ENCODE assay signal across 22 cellular contexts in the genomic region with DNA sequence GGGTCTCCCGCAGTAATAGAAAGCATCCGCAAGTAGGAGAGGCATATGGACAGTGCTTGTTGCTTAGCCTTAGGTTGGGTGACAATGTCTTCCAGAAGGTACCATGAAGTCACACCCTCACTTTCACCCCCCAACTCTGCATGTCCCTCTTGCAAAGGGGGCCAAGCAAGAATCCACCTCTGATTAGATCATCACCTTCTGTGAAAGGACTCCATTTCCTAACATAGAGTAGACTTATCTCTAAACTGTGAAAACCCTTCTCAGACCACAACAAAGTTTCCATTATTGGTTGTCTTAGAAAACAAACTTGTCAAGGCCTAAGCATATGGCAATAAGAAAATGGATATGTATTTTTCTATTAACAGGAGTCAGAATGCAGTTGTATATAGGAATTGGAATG.
"Had no signal": no experiment of that assay in that cellular context is flagged by ENCODE, and none has a peak within 500 bp of the region (broad histone marks: within the 10 kb centered on the region; RNA-seq: fewer than 3 reads in every experiment).

No MANE protein-coding gene starts in this region.

- H3K36me3 Mint-ChIP-seq: activated naive CD4-positive, alpha-beta T cell treated with anti-CD3 and anti-CD28 coated beads, Interleukin-2, amount 10 ng/mL, durations not matched to agents 7 days and 5 days; activated naive CD8-positive, alpha-beta T cell treated with anti-CD3 and anti-CD28 coated beads for 36 hours; T-cell had no signal

- H3K9me3 Mint-ChIP-seq: activated CD8-positive, alpha-beta T cell treated with anti-CD3 and anti-CD28 coated beads for 36 hours; activated naive CD4-positive, alpha-beta T cell treated with anti-CD3 and anti-CD28 coated beads, Interleukin-2, amount 10 ng/mL, durations not matched to agents 7 days and 5 days; activated naive CD8-positive, alpha-beta T cell treated with anti-CD3 and anti-CD28 coated beads for 36 hours; activated T-cell treated with anti-CD3 and anti-CD28 coated beads, Interleukin-2, amount 50 U/mL, for 72 hours; activated T-helper 2 cell treated with anti-CD3 and anti-CD28 coated beads, Interferon-gamma antibody, Interleukin-2, Interleukin-4, amounts not matched to agents 10 μg/mL and 5 μg/mL and 100 μg/mL, durations not matched to agents 14 hours and 24 hours and 36 hours; central memory CD8-positive, alpha-beta T cell; T-cell had no signal

- H3K27ac Mint-ChIP-seq: activated CD4-positive, alpha-beta T cell treated with anti-CD3 and anti-CD28 coated beads for 36 hours; activated CD8-positive, alpha-beta T cell treated with anti-CD3 and anti-CD28 coated beads for 36 hours; activated naive CD4-positive, alpha-beta T cell treated with anti-CD3 and anti-CD28 coated beads, Interleukin-2, amount 10 ng/mL, durations not matched to agents 7 days and 5 days; activated naive CD8-positive, alpha-beta T cell treated with anti-CD3 and anti-CD28 coated beads for 36 hours; activated T-cell treated with anti-CD3 and anti-CD28 coated beads, Interleukin-2, amount 50 U/mL, for 72 hours; activated T-helper 2 cell treated with anti-CD3 and anti-CD28 coated beads, Interferon-gamma antibody, Interleukin-2, Interleukin-4, amounts not matched to agents 10 μg/mL and 5 μg/mL and 100 μg/mL, durations not matched to agents 14 hours and 24 hours and 36 hours; T-cell had no signal

- H3K4me1 Mint-ChIP-seq: activated CD4-positive, alpha-beta T cell treated with anti-CD3 and anti-CD28 coated beads for 36 hours; activated naive CD4-positive, alpha-beta T cell treated with anti-CD3 and anti-CD28 coated beads, Interleukin-2, amount 10 ng/mL, durations not matched to agents 7 days and 5 days; central memory CD8-positive, alpha-beta T cell; T-cell had no signal

- H3K27ac ChIP-seq: WERI-Rb-1 had no signal

- H3K4me3 Mint-ChIP-seq: activated CD4-positive, alpha-beta T cell treated with anti-CD3 and anti-CD28 coated beads for 36 hours; activated CD8-positive, alpha-beta T cell treated with anti-CD3 and anti-CD28 coated beads for 36 hours; activated naive CD4-positive, alpha-beta T cell treated with anti-CD3 and anti-CD28 coated beads, Interleukin-2, amount 10 ng/mL, durations not matched to agents 7 days and 5 days; activated naive CD8-positive, alpha-beta T cell treated with anti-CD3 and anti-CD28 coated beads for 36 hours; activated T-cell treated with anti-CD3 and anti-CD28 coated beads, Interleukin-2, amount 50 U/mL, for 72 hours; central memory CD8-positive, alpha-beta T cell; T-cell had no signal

- H3K36me3 ChIP-seq: WERI-Rb-1 had no signal

- H3K4me3 ChIP-seq: K562 had no signal

- DNase-seq: activated CD4-positive, alpha-beta T cell treated with anti-CD3 and anti-CD28 coated beads for 36 hours; activated CD8-positive, alpha-beta memory T cell treated with anti-CD3 and anti-CD28 coated beads, Interleukin-2, amount 50 U/mL, for 4 hours; activated CD8-positive, alpha-beta T cell treated with anti-CD3 and anti-CD28 coated beads for 36 hours; activated gamma-delta T cell treated with Interleukin-2 at 50 U/mL for 16 hours; activated naive CD4-positive, alpha-beta T cell treated with anti-CD3 and anti-CD28 coated beads, Interleukin-2, amount 10 ng/mL, durations not matched to agents 7 days and 5 days; activated naive CD8-positive, alpha-beta T cell treated with anti-CD3 and anti-CD28 coated beads for 36 hours; activated T-cell treated with anti-CD3 and anti-CD28 coated beads, Interleukin-2, amount 50 U/mL, for 72 hours; anterior cingulate cortex; Kasumi-1; NCI-H146; NCI-H187 treated with DMSO at 0.1 percent for 48 hours; NCI-H2081 treated with DMSO at 0.1 percent for 48 hours; NCI-H446; NCI-H524; SIG-M5; T-cell; T-helper 2 cell; T1000; WERI-Rb-1 had no signal

- ATAC-seq: activated CD4-positive, alpha-beta T cell treated with anti-CD3 and anti-CD28 coated beads for 36 hours; activated CD8-positive, alpha-beta T cell treated with anti-CD3 and anti-CD28 coated beads for 36 hours; activated T-cell treated with anti-CD3 and anti-CD28 coated beads, Interleukin-2, amount 50 U/mL, for 72 hours; K562; T-cell had no signal

- H3K27me3 Mint-ChIP-seq: activated CD4-positive, alpha-beta T cell treated with anti-CD3 and anti-CD28 coated beads for 36 hours; activated CD8-positive, alpha-beta T cell treated with anti-CD3 and anti-CD28 coated beads for 36 hours; activated naive CD8-positive, alpha-beta T cell treated with anti-CD3 and anti-CD28 coated beads for 36 hours; central memory CD8-positive, alpha-beta T cell; T-cell had no signal
